In genomic region chr6:12911387-12911960, GRCh38 we compare ENCODE assay signal across 8 cellular contexts.
DNase-seq lines count a peak whose midpoint lies in the region; ATAC-seq and TF ChIP-seq lines count a peak whose summit lies in the region.

No MANE protein-coding gene starts in this region.

- H4K20me1 ChIP-seq in GM23338 (replicated peaks; ENCODE audit: insufficient read depth), result no peaks in the 10 kb centered on the region

- no peaks in the 10 kb centered on the region; the same call in 1 of the 2 replicates for H3K9me3 ChIP-seq in AG04450 (ENCODE audit: control insufficient read depth, insufficient read depth, low read length)

- DNase-seq in AG04450 (ENCODE audit: low read depth, low spot score), result no peak
- peak; percentile 48 for DNase-seq in GM23338 (ENCODE audit: low spot score)
- peak; percentile 25 for DNase-seq in NOMO-1 treated with dmso at 0.1 percent for 144 hours (lab: John Stamatoyannopoulos, UW; ENCODE audit: unreplicated experiment)
- peak; percentile 42 for DNase-seq in epithelial cell of esophagus (ENCODE audit: low read depth)
- peak; percentile 39 for DNase-seq in putamen (ENCODE audit: low spot score)
- no peak for DNase-seq in ureter (ENCODE audit: low spot score)

- no peak overlapping the region for H3K4me3 ChIP-seq in AG04450 (ENCODE audit: low read depth, low read length)
- no peak overlapping the region for H3K4me3 ChIP-seq in GM23338
- no peak overlapping the region for H3K4me3 ChIP-seq in epithelial cell of esophagus (ENCODE audit: low read length)

- H3K36me3 Mint-ChIP-seq in GM23338 (ENCODE audit: low read depth), result no peaks in the 10 kb centered on the region

- no peak overlapping the region for H3K27ac Mint-ChIP-seq in GM23338

- peaks cover 2% of the 10 kb centered on the region for H3K27me3 Mint-ChIP-seq in GM23338 (ENCODE audit: insufficient read depth, low read depth, poor library complexity)

- no peaks in the 10 kb centered on the region for H3K36me3 ChIP-seq in GM23338 (ENCODE audit: insufficient read depth)

- CTCF ChIA-PET in AG04450 (lab: Charles Lee), result interaction anchor here (0.6 to 1.2 kb wide), 7 partner anchors 9 to 421 kb away, joined by 3 to 5 read pairs (median 3); no protein-coding TSS in a partner anchor

- H3K4me2 ChIP-seq in GM23338, result no peak overlapping the region

- POLR2A ChIA-PET in AG04450 (lab: Yijun Ruan, JAX), result interaction anchor here (0.7 kb wide), 1 partner anchor 621 kb away, joined by 3 read pairs; no protein-coding TSS in a partner anchor

- no peak; the same call in 2 of the 3 replicates for ATAC-seq in GM23338
- ATAC-seq in HG02870 (IDR thresholded peaks at IDR 0.05; ENCODE audit: unreplicated experiment), result no peak
- ATAC-seq in GM18870 (IDR thresholded peaks at IDR 0.05; ENCODE audit: unreplicated experiment), result no peak

- H3K79me2 ChIP-seq in GM23338 (replicated peaks; ENCODE audit: insufficient read depth), result no peaks in the 10 kb centered on the region

- TF ChIP-seq CTCF in AG04450 (IDR thresholded peaks at IDR 0.05; ENCODE audit: low read depth, low read length), result peak; percentile 32
- peak; percentile 46 to 66 for TF ChIP-seq CTCF in GM23338 (conservative IDR thresholded peaks at IDR 0.05; ENCODE audit: low read depth in 2 of 2)
- TF ChIP-seq CTCF in epithelial cell of esophagus (IDR thresholded peaks at IDR 0.05; ENCODE audit: insufficient read depth, low read depth, low read length, missing control alignments), result peak; percentile 46

- H3K9me2 ChIP-seq in GM23338 (ENCODE audit: insufficient read depth), result no peaks in the 10 kb centered on the region

- no peaks in the 10 kb centered on the region for H3K27me3 ChIP-seq in AG04450 (ENCODE audit: control insufficient read depth, insufficient read depth, low read length)
- no peaks in the 10 kb centered on the region for H3K27me3 ChIP-seq in GM23338 (ENCODE audit: insufficient read depth)

- no peaks in the 10 kb centered on the region for H3K9me3 Mint-ChIP-seq in GM23338

- no peak overlapping the region for H3K27ac ChIP-seq in AG04450 (ENCODE audit: low read depth, low read length)
- no peak overlapping the region for H3K27ac ChIP-seq in GM23338 (ENCODE audit: low read depth)

- no peak overlapping the region for H3K4me3 Mint-ChIP-seq in GM23338

- peaks cover 23% of the 10 kb centered on the region; the same call in 1 of the 2 replicates for H3K4me1 ChIP-seq in GM23338 (ENCODE audit: insufficient read depth)

- H2AFZ ChIP-seq in GM23338, result no peak overlapping the region

- H3K4me1 Mint-ChIP-seq in GM23338, result peaks cover 25% of the 10 kb centered on the region

- no peaks in the 10 kb centered on the region for H3F3A ChIP-seq in GM23338 (replicated peaks; ENCODE audit: low read depth)

TF ChIP-seq in GM23338, 12 proteins besides CTCF, POLR2A, EP300 and RAD21:
- no peak for TF ChIP-seq EZH2 (IDR thresholded peaks at IDR 0.05; ENCODE audit: low read depth, unreplicated experiment)
- no peak for TF ChIP-seq ZNF462 (CRISPR knock-in tag; IDR thresholded peaks at IDR 0.05)
- no peak for TF ChIP-seq STAT1 (IDR thresholded peaks at IDR 0.05; ENCODE audit: unreplicated experiment)

Comparison
In these comparisons a context has a peak if more than half of its experiments do, and no peak if none do; other contexts are left out.
1. DNase-seq: peak in GM23338 (single experiment), NOMO-1 treated with dmso at 0.1 percent for 144 hours (single experiment), epithelial cell of esophagus (single experiment) and putamen (single experiment); none in AG04450 (single experiment) and ureter (single experiment).
2. Peak in every context shown above with its lines, with median percentiles within 50 percentile points of each other: CTCF ChIP-seq.